In genomic region chr2:241692448-241692847, GRCh38 we compare ENCODE assay signal across 20 cellular contexts. TPM values are rescaled to one million over a fixed set of nuclear protein-coding genes. Genes with fewer than 3 reads are reported as not detected.
DNase-seq lines count a peak whose midpoint lies in the region; ATAC-seq and TF ChIP-seq lines count a peak whose summit lies in the region.
"Had no signal": no experiment of that assay in that cellular context is flagged by ENCODE, and none has a peak within 500 bp of the region (broad histone marks: within the 10 kb centered on the region; RNA-seq: fewer than 3 reads in every experiment).

No MANE protein-coding gene starts in this region.

- H3K4me1 ChIP-seq in hepatocyte (ENCODE audit: insufficient read depth) (peaks cover 7% of the 10 kb centered on the region), heart left ventricle (peaks cover 4 to 21% (median 13%) of the 10 kb centered on the region in 12 donors)
- H3K4me1 ChIP-seq: BE2C had no signal

- ATAC-seq in activated CD4-positive, CD25-positive, alpha-beta regulatory T cell treated with anti-CD3 and anti-CD28 coated beads, Interleukin-2, amount 50 U/mL, for 24 hours = no peak
- no peak for ATAC-seq in heart left ventricle
- ATAC-seq: mucosa of descending colon had no signal

- H3K36me3 ChIP-seq in hepatocyte (replicated peaks; ENCODE audit: insufficient read depth, low read depth) = no peaks in the 10 kb centered on the region
- peaks cover 0 to 63% (median 41%) of the 10 kb centered on the region in 9 donors for H3K36me3 ChIP-seq in heart left ventricle
- H3K36me3 ChIP-seq: prostate gland had no signal

- H3K27me3 ChIP-seq in hepatocyte (no peaks in the 10 kb centered on the region), heart left ventricle (no peaks in the 10 kb centered on the region)
- H3K27me3 ChIP-seq: BE2C, testis had no signal

- DNase-seq in ACHN (peak; percentile 80), HS-5 (ENCODE audit: low read depth) (peak; percentile 82), astrocyte of the spinal cord (ENCODE audit: low read depth, low spot score) (peak; percentile 67), hepatocyte (ENCODE audit: low spot score) (peak; percentile 30), NCI-H1436 (lab: John Stamatoyannopoulos, UW) (no peak), heart left ventricle (no peak)
- DNase-seq in activated CD4-positive, CD25-positive, alpha-beta regulatory T cell (lab: John Stamatoyannopoulos, UW) = no peak
- DNase-seq: activated naive CD8-positive, alpha-beta T cell treated with anti-CD3 and anti-CD28 coated beads, Interleukin-2, amount 10 ng/mL, durations not matched to agents 7 days and 5 days; BE2C; cortex of kidney; DND-41; foreskin melanocyte; mucosa of descending colon; NCI-H1417; NCI-H510A; PC-9; T-helper 1 cell; testis had no signal

- intact Hi-C loops in heart left ventricle (cut with DNase I) = no loop called here

- no peaks in the 10 kb centered on the region for H3K9me2 ChIP-seq in hepatocyte (replicated peaks; ENCODE audit: insufficient read depth)

- TF ChIP-seq CTCF in astrocyte of the spinal cord (IDR thresholded peaks at IDR 0.05; ENCODE audit: low read depth, low read length) (no peak), hepatocyte (IDR thresholded peaks at IDR 0.05; ENCODE audit: poor library complexity) (no peak), heart left ventricle (IDR thresholded peaks at IDR 0.05) (no peak)

- in situ Hi-C loops in ACHN (cut with HindIII; ENCODE audit: low pct_ligation_motif_present, low pct_unique_long_range_greater_than_20kb, low sequenced_read_pairs) = no loop called here
- in situ Hi-C loops in astrocyte of the spinal cord (cut with HindIII; ENCODE audit: low sequenced_read_pairs) = no loop called here

- no peak overlapping the region for H3K27ac ChIP-seq in hepatocyte
- no peak overlapping the region for H3K27ac ChIP-seq in heart left ventricle
- H3K27ac ChIP-seq: PC-9, prostate gland, testis had no signal

- no peak for TF ChIP-seq POLR2A in heart left ventricle (IDR thresholded peaks at IDR 0.05)

- H3K9me3 ChIP-seq in hepatocyte (ENCODE audit: low read depth) (no peaks in the 10 kb centered on the region), heart left ventricle (no peaks in the 10 kb centered on the region)
- H3K9me3 ChIP-seq: BE2C, mucosa of descending colon, prostate gland, testis had no signal

- H3K4me3 ChIP-seq in astrocyte of the spinal cord (ENCODE audit: low read depth, low read length) (no peak overlapping the region), hepatocyte (no peak overlapping the region), heart left ventricle (no peak overlapping the region)
- H3K4me3 ChIP-seq: mucosa of descending colon, PC-9, prostate gland, testis had no signal

- no peak overlapping the region for H3K4me2 ChIP-seq in hepatocyte
- H3K4me2 ChIP-seq: PC-9 had no signal

- H4K20me1 ChIP-seq in hepatocyte (ENCODE audit: insufficient read depth, poor library complexity, severe bottlenecking) = no peaks in the 10 kb centered on the region

- H3K79me2 ChIP-seq in hepatocyte = peaks cover 26% of the 10 kb centered on the region

- no peak overlapping the region for H2AFZ ChIP-seq in hepatocyte
- H2AFZ ChIP-seq: PC-9 had no signal

- WGBS in hepatocyte (ENCODE audit: low lambda C conversion rate, missing lambda C conversion rate) = 90% methylated on average over 6 of the region's 6 CpGs
- WGBS in heart left ventricle, 4 donors = 90 to 94% (median 91%) methylated on average over 6 of the region's 6 CpGs

RNA-seq across cellular contexts. Expression of gene DTYMK, which starts 5.8 kb away (rescaled TPM):
- 18.9 and 20.7 TPM in 2 replicates for total RNA-seq in hepatocyte
- 52.3 and 55.5 TPM in 2 replicates for polyA plus RNA-seq in hepatocyte
- 10 to 100 TPM in 2 of 9 donors, 1 to 10 TPM in 7; 7.5 to 21.0 (median 8.5) TPM for total RNA-seq in heart left ventricle
- 10 to 100 TPM in 1 of 2 donors, 1 to 10 TPM in 1; 9.7 to 19.6 TPM for polyA plus RNA-seq in heart left ventricle

RNA-seq across cellular contexts. Expression of gene ING5, which starts 9.4 kb away (rescaled TPM):
- total RNA-seq in hepatocyte (17.5 and 33.4 TPM in 2 replicates), heart left ventricle (10 to 100 TPM; 11.8 to 29.3 (median 18.2) TPM)
- polyA plus RNA-seq in hepatocyte (27.6 and 28.9 TPM in 2 replicates), heart left ventricle (10 to 100 TPM; 18.0 to 27.5 TPM)

RNA-seq across cellular contexts. Expression of gene D2HGDH, which starts 42.0 kb away (rescaled TPM):
- total RNA-seq in hepatocyte = 12.9 TPM in 2 replicates
- polyA plus RNA-seq in hepatocyte = 41.2 and 54.8 TPM in 2 replicates
- total RNA-seq in heart left ventricle = 10 to 100 TPM in 8 of 9 donors, 1 to 10 TPM in 1; 9.2 to 24.1 (median 20.9) TPM
- 10 to 100 TPM in 1 of 2 donors, 1 to 10 TPM in 1; 7.6 to 19.8 TPM for polyA plus RNA-seq in heart left ventricle

RNA-seq across cellular contexts. Expression of gene ATG4B, which starts 55.0 kb away (rescaled TPM):
- 61.0 and 61.3 TPM in 2 replicates for total RNA-seq in hepatocyte
- 108 and 126 TPM in 2 replicates for polyA plus RNA-seq in hepatocyte
- 10 to 100 TPM; 37.8 to 67.9 (median 48.3) TPM for total RNA-seq in heart left ventricle
- polyA plus RNA-seq in heart left ventricle = 10 to 100 TPM; 35.9 to 75.1 TPM

RNA-seq across cellular contexts. Expression of gene THAP4, which starts 55.5 kb away (rescaled TPM):
- total RNA-seq in hepatocyte = 33.5 and 43.2 TPM in 2 replicates
- 58.1 and 59.8 TPM in 2 replicates for polyA plus RNA-seq in hepatocyte
- total RNA-seq in heart left ventricle = 100 to 1,000 TPM in 1 of 9 donors, 10 to 100 TPM in 8; 61.7 to 106 (median 74.2) TPM
- 100 to 1,000 TPM in 1 of 2 donors, 10 to 100 TPM in 1; 81.5 to 110 TPM for polyA plus RNA-seq in heart left ventricle

Comparison
In these comparisons a context has a peak if more than half of its experiments do, and no peak if none do; other contexts are left out.
1. DNase-seq: peak in ACHN (single experiment), HS-5 (single experiment), astrocyte of the spinal cord (single experiment) and hepatocyte (single experiment); none in NCI-H1436 (single experiment), activated CD4-positive, CD25-positive, alpha-beta regulatory T cell (0 of 4) and heart left ventricle (0 of 5).